ENCODE assay signal across 1 cellular context in the genomic region with DNA sequence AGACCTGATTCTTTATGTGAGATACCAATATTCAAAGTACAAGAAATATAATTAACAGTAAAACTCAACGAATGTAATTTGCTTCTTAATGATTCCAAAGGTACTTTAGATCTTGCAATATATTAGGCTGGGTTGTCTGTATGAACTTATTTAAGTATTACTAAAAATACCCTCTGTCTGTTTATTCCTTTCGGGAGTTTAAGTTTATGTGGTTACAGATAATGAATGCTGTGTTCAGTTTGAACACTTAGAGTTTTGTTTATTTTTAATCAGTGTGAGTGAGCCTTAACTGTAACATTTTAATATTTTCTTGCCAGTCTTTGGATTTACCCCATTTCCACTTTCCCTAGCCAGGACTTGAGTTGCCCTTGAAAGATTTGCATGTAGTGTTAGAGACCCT.
TF ChIP-seq lines count a peak whose summit lies in the region.

No MANE protein-coding gene starts in this region.

TF ChIP-seq in IMR-90, 13 proteins besides CTCF, POLR2A, EP300 and RAD21:
- no peak for TF ChIP-seq NFE2L2 (IDR thresholded peaks at IDR 0.05; ENCODE audit: low read depth, low read length)
- TF ChIP-seq CEBPB (IDR thresholded peaks at IDR 0.05; ENCODE audit: low read depth, low read length) = no peak
- TF ChIP-seq, protein P1, sequence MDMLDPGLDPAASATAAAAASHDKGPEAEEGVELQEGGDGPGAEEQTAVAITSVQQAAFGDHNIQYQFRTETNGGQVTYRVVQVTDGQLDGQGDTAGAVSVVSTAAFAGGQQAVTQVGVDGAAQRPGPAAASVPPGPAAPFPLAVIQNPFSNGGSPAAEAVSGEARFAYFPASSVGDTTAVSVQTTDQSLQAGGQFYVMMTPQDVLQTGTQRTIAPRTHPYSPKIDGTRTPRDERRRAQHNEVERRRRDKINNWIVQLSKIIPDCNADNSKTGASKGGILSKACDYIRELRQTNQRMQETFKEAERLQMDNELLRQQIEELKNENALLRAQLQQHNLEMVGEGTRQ (IDR thresholded peaks at IDR 0.05; ENCODE audit: low read depth, low read length) = no peak
- no peak for TF ChIP-seq SMC3 (IDR thresholded peaks at IDR 0.05; ENCODE audit: low read depth, low read length)
- no peak for TF ChIP-seq MAZ (IDR thresholded peaks at IDR 0.05; ENCODE audit: borderline replicate concordance, low read depth, low read length)
- TF ChIP-seq BHLHE40 (IDR thresholded peaks at IDR 0.05; ENCODE audit: low read depth, low read length) = no peak
- no peak for TF ChIP-seq FOS (IDR thresholded peaks at IDR 0.05; ENCODE audit: low read depth, low read length)
- TF ChIP-seq MAFK (IDR thresholded peaks at IDR 0.05; ENCODE audit: low read depth, low read length) = no peak
- TF ChIP-seq RFX5 (IDR thresholded peaks at IDR 0.05; ENCODE audit: low read depth, low read length) = no peak
- TF ChIP-seq, protein P2, sequence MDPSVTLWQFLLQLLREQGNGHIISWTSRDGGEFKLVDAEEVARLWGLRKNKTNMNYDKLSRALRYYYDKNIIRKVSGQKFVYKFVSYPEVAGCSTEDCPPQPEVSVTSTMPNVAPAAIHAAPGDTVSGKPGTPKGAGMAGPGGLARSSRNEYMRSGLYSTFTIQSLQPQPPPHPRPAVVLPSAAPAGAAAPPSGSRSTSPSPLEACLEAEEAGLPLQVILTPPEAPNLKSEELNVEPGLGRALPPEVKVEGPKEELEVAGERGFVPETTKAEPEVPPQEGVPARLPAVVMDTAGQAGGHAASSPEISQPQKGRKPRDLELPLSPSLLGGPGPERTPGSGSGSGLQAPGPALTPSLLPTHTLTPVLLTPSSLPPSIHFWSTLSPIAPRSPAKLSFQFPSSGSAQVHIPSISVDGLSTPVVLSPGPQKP (IDR thresholded peaks at IDR 0.05; ENCODE audit: borderline replicate concordance, low read depth, low read length) = no peak
- no peak for TF ChIP-seq CHD1 (IDR thresholded peaks at IDR 0.05; ENCODE audit: low read depth, low read length)
- no peak for TF ChIP-seq RCOR1 (IDR thresholded peaks at IDR 0.05; ENCODE audit: insufficient replicate concordance, low read length)
- TF ChIP-seq MXI1 (IDR thresholded peaks at IDR 0.05; ENCODE audit: borderline replicate concordance, low read depth, low read length) = no peak
